22 cellular contexts compared by ENCODE assay signal in the genomic region with DNA sequence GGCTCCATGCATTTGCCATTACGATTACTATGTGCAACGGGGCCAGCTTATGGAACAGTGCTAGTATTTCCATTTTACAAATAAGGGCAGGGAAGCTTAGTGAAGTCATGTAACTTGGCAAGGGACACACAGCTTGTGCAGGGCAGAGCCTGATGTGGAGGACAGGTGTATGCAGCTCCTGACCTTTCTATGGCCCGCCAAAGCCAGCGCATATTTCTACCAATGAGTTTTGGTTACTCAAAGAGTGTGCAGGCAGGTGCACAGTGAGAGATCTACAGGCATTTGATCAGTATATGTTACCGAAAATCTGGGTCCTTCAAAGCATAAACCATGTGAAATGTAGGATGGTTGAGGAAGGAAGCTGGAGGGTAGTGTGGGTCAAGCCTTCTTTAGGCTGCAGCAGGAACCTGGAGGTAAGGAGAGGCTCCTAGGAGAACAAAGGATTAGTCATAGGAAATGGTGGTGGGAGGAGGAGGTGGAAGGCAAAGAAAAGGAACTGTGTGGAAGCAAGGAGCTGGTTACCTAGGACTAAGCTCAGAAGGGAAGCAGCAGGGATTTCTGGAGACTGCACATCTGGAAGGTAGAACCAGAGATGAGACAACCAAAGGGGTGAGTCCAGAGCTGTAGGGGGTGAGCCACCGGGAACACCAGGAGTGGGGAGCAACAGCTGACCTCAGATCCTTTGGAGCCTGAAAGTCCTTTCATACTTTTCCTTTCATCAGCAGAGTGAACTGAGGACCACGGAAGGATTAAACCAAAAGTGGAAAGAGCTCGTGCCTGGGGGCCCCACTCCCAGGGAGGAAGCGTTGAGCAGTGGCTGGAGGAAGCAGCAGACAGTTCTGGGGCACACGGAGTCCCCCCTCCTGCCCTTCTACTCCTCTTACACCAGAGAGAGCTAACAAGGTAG. TPM values are rescaled to one million over a fixed set of nuclear protein-coding genes. Genes with fewer than 3 reads are reported as not detected.
"Had no signal": no experiment of that assay in that cellular context is flagged by ENCODE, and none has a peak within 500 bp of the region (broad histone marks: within the 10 kb centered on the region; RNA-seq: fewer than 3 reads in every experiment).

No MANE protein-coding gene starts in this region.

- H3K4me3 ChIP-seq: cardiac muscle cell, hepatocyte, lower lobe of right lung, smooth muscle cell had no signal

- DNase-seq: activated CD4-positive, alpha-beta T cell treated with anti-CD3 and anti-CD28 coated beads, Interleukin-2, amount 50 U/mL, for 4 hours; activated CD8-positive, alpha-beta memory T cell treated with anti-CD3 and anti-CD28 coated beads, Interleukin-2, amount 10 ng/mL, durations not matched to agents 7 days and 5 days; activated gamma-delta T cell treated with Interleukin-2 at 50 U/mL for 16 hours; activated naive CD8-positive, alpha-beta T cell treated with anti-CD3 and anti-CD28 coated beads, Interleukin-2, amount 10 ng/mL, durations not matched to agents 7 days and 5 days; activated T-cell treated with anti-CD3 and anti-CD28 coated beads, Interleukin-2, amount 50 U/mL, for 4 hours; aorta; effector CD4-positive, alpha-beta T cell; lower lobe of right lung; natural killer cell; right cardiac atrium; stimulated activated naive CD4-positive, alpha-beta T cell treated with Interleukin-2 at 50 U/mL for 16 hours; T-helper 17 cell; trophoblast cell had no signal

- H3K4me2 ChIP-seq: hepatocyte, smooth muscle cell had no signal

- ATAC-seq: activated CD4-positive, CD25-positive, alpha-beta regulatory T cell treated with anti-CD3 and anti-CD28 coated beads, Interleukin-2, amount 50 U/mL, for 24 hours; activated CD8-positive, alpha-beta memory T cell treated with anti-CD3 and anti-CD28 coated beads, Interleukin-2, amount 10 ng/mL, durations not matched to agents 7 days and 5 days; activated T-cell treated with anti-CD3 and anti-CD28 coated beads, Interleukin-2, amount 50 U/mL, for 4 hours; lower lobe of right lung; natural killer cell; right cardiac atrium; T-helper 17 cell had no signal

- H3K79me2 ChIP-seq: hepatocyte had no signal

- H2AFZ ChIP-seq: hepatocyte had no signal

- H3K36me3 ChIP-seq: cardiac muscle cell, lower lobe of right lung had no signal

- H3K27ac ChIP-seq: cardiac muscle cell, hepatocyte, lower lobe of right lung had no signal

- FAIRE-seq: colon, TTC549 had no signal

- H3K9me3 ChIP-seq: lower lobe of right lung had no signal

RNA-seq across cellular contexts. Expression of a gene that starts 4.2 kb away (rescaled TPM):
- total RNA-seq: activated CD8-positive, alpha-beta memory T cell treated with anti-CD3 and anti-CD28 coated beads, Interleukin-2, amount 10 ng/mL, durations not matched to agents 7 days and 5 days; activated naive CD8-positive, alpha-beta T cell treated with anti-CD3 and anti-CD28 coated beads, Interleukin-2, amount 10 ng/mL, durations not matched to agents 7 days and 5 days; activated T-cell treated with anti-CD3 and anti-CD28 coated beads, Interleukin-2, amount 50 U/mL, for 4 hours; aorta; cardiac muscle cell; epithelial cell of proximal tubule; lower lobe of right lung; mononuclear cell; natural killer cell; posterior vena cava; right cardiac atrium; smooth muscle cell; T-helper 17 cell had no signal
- polyA plus RNA-seq: cardiac muscle cell, right cardiac atrium, smooth muscle cell had no signal

RNA-seq across cellular contexts. Expression of a gene that starts 53.6 kb away (rescaled TPM):
- total RNA-seq: activated CD8-positive, alpha-beta memory T cell treated with anti-CD3 and anti-CD28 coated beads, Interleukin-2, amount 10 ng/mL, durations not matched to agents 7 days and 5 days; activated naive CD8-positive, alpha-beta T cell treated with anti-CD3 and anti-CD28 coated beads, Interleukin-2, amount 10 ng/mL, durations not matched to agents 7 days and 5 days; aorta; cardiac muscle cell; epithelial cell of proximal tubule; lower lobe of right lung; mononuclear cell; natural killer cell; posterior vena cava; right cardiac atrium; T-helper 17 cell had no signal
- polyA plus RNA-seq: cardiac muscle cell, right cardiac atrium had no signal
